ENCODE assay signal across 14 cellular contexts in genomic region chr6:25105070-25105925, GRCh38.
"Had no signal": no experiment of that assay in that cellular context is flagged by ENCODE, and none has a peak within 500 bp of the region (broad histone marks: within the 10 kb centered on the region; RNA-seq: fewer than 3 reads in every experiment).

No MANE protein-coding gene starts in this region.

- H3K4me2 ChIP-seq: neural progenitor cell had no signal

- FAIRE-seq: colon, pancreas, small intestine had no signal

- H3K4me1 Mint-ChIP-seq: activated naive CD4-positive, alpha-beta T cell treated with anti-CD3 and anti-CD28 coated beads, Interleukin-2, amount 50 U/mL, for 24 hours had no signal

- H2AFZ ChIP-seq: neural progenitor cell had no signal

- H3K27ac ChIP-seq: neural progenitor cell, pancreas, thyroid gland had no signal

- H3K9me3 ChIP-seq: pancreas, thyroid gland had no signal

- H3K36me3 Mint-ChIP-seq: mesothelial cell of epicardium, neural progenitor cell had no signal

- DNase-seq: activated CD4-positive, alpha-beta T cell treated with anti-CD3 and anti-CD28 coated beads for 48 hours; activated effector memory CD4-positive, alpha-beta T cell treated with Interleukin-2 at 50 U/mL for 16 hours; activated T-cell treated with anti-CD3 and anti-CD28 coated beads for 4 hours; amygdala; head of caudate nucleus; islet precursor cell; pancreas; small intestine; T-cell; thyroid gland had no signal

- H3K4me1 ChIP-seq: pancreas had no signal

- H3K9ac ChIP-seq: neural progenitor cell had no signal

- H3K4me3 ChIP-seq: neural progenitor cell, pancreas, thyroid gland had no signal

- H3K9me3 Mint-ChIP-seq: activated naive CD4-positive, alpha-beta T cell treated with anti-CD3 and anti-CD28 coated beads, Interleukin-2, amount 50 U/mL, for 24 hours; mesothelial cell of epicardium; neural progenitor cell; T-cell had no signal

- H3K4me3 Mint-ChIP-seq: activated naive CD4-positive, alpha-beta T cell treated with anti-CD3 and anti-CD28 coated beads, Interleukin-2, amount 50 U/mL, for 24 hours; mesothelial cell of epicardium; neural progenitor cell; T-cell had no signal

- H3K36me3 ChIP-seq: neural progenitor cell, pancreas had no signal

- H3K27ac Mint-ChIP-seq: activated naive CD4-positive, alpha-beta T cell treated with anti-CD3 and anti-CD28 coated beads, Interleukin-2, amount 50 U/mL, for 24 hours; mesothelial cell of epicardium; T-cell had no signal

- ATAC-seq: pancreas, T-cell had no signal

- H3K27me3 ChIP-seq: neural progenitor cell, pancreas, thyroid gland had no signal

- H3K27me3 Mint-ChIP-seq: activated naive CD4-positive, alpha-beta T cell treated with anti-CD3 and anti-CD28 coated beads, Interleukin-2, amount 50 U/mL, for 24 hours; T-cell had no signal
